ENCODE assay signal across 11 cellular contexts in genomic region chr12:25806271-25806670, GRCh38.
DNase-seq lines count a peak whose midpoint lies in the region; ATAC-seq and TF ChIP-seq lines count a peak whose summit lies in the region.
"Had no signal": no experiment of that assay in that cellular context is flagged by ENCODE, and none has a peak within 500 bp of the region (broad histone marks: within the 10 kb centered on the region; RNA-seq: fewer than 3 reads in every experiment).

No MANE protein-coding gene starts in this region.

- H3K9me3 ChIP-seq in Loucy (ENCODE audit: insufficient read depth, low read depth, low read length) (no peaks in the 10 kb centered on the region), SJCRH30 (replicated peaks) (no peaks in the 10 kb centered on the region; the same call in 1 of the 2 replicates)

- H3K4me1 Mint-ChIP-seq in activated naive CD8-positive, alpha-beta T cell treated with anti-CD3 and anti-CD28 coated beads, Interleukin-2, amount 10 ng/mL, durations not matched to agents 7 days and 5 days, result peaks cover 32% of the 10 kb centered on the region
- H3K4me1 Mint-ChIP-seq in natural killer cell treated with Interleukin-12 subunit alpha and Interleukin-12 subunit beta and Interleukin-15 and Interleukin-18, amount 100 ng/mL, for 72 hours (ENCODE audit: low read depth in 2 of 2), result peaks cover 16 to 20% of the 10 kb centered on the region in 2 donors

- intact Hi-C loops in head of caudate nucleus (cut with DNase I), result no loop called here

- POLR2A ChIA-PET in activated naive CD8-positive, alpha-beta T cell treated with anti-CD3 and anti-CD28 coated beads, Interleukin-2, amount 10 ng/mL, durations not matched to agents 7 days and 5 days (lab: Charles Lee), result no interaction called here

- TF ChIP-seq CTCF in Loucy (conservative IDR thresholded peaks at IDR 0.05; ENCODE audit: low read length), result no peak

- no peaks in the 10 kb centered on the region for H3K36me3 ChIP-seq in Loucy (ENCODE audit: insufficient read depth, low read length)
- no peaks in the 10 kb centered on the region for H3K36me3 ChIP-seq in SJCRH30

- peaks cover 10% of the 10 kb centered on the region for H3K9me3 Mint-ChIP-seq in activated naive CD8-positive, alpha-beta T cell treated with anti-CD3 and anti-CD28 coated beads, Interleukin-2, amount 10 ng/mL, durations not matched to agents 7 days and 5 days
- H3K9me3 Mint-ChIP-seq in natural killer cell treated with Interleukin-12 subunit alpha and Interleukin-12 subunit beta and Interleukin-15 and Interleukin-18, amount 100 ng/mL, for 72 hours, result no peaks in the 10 kb centered on the region

- ATAC-seq in activated naive CD8-positive, alpha-beta T cell treated with anti-CD3 and anti-CD28 coated beads, Interleukin-2, amount 10 ng/mL, durations not matched to agents 7 days and 5 days (ENCODE audit: low read depth), result peak; percentile 85
- peak; percentile 77 to 83 for ATAC-seq in natural killer cell treated with Interleukin-12 subunit alpha and Interleukin-12 subunit beta and Interleukin-15 and Interleukin-18, amount 100 ng/mL, for 72 hours
- ATAC-seq in HG03342 (IDR thresholded peaks at IDR 0.05; ENCODE audit: unreplicated experiment), result no peak

- peaks cover 3% of the 10 kb centered on the region for H3K36me3 Mint-ChIP-seq in activated naive CD8-positive, alpha-beta T cell treated with anti-CD3 and anti-CD28 coated beads, Interleukin-2, amount 10 ng/mL, durations not matched to agents 7 days and 5 days
- H3K36me3 Mint-ChIP-seq in natural killer cell treated with Interleukin-12 subunit alpha and Interleukin-12 subunit beta and Interleukin-15 and Interleukin-18, amount 100 ng/mL, for 72 hours, result peaks cover 6% of the 10 kb centered on the region

- H3K79me2 ChIP-seq in Loucy (ENCODE audit: insufficient read depth, low read length), result no peaks in the 10 kb centered on the region

- H3K27ac ChIP-seq in SJCRH30, result no peak overlapping the region

- no peaks in the 10 kb centered on the region for H4K20me1 ChIP-seq in Loucy (ENCODE audit: insufficient read depth, low read length, poor library complexity, severe bottlenecking)

- peak overlapping the region; percentile 48 for H3K4me3 Mint-ChIP-seq in activated naive CD8-positive, alpha-beta T cell treated with anti-CD3 and anti-CD28 coated beads, Interleukin-2, amount 10 ng/mL, durations not matched to agents 7 days and 5 days
- peak overlapping the region; percentile 52 for H3K4me3 Mint-ChIP-seq in natural killer cell treated with Interleukin-12 subunit alpha and Interleukin-12 subunit beta and Interleukin-15 and Interleukin-18, amount 100 ng/mL, for 72 hours

- H3K4me3 ChIP-seq in Loucy (ENCODE audit: low read length, poor library complexity, severe bottlenecking) (peak overlapping the region; percentile 14), SJCRH30 (no peak overlapping the region)

- peaks cover 6% of the 10 kb centered on the region for H3K27me3 Mint-ChIP-seq in activated naive CD8-positive, alpha-beta T cell treated with anti-CD3 and anti-CD28 coated beads, Interleukin-2, amount 10 ng/mL, durations not matched to agents 7 days and 5 days
- no peaks in the 10 kb centered on the region for H3K27me3 Mint-ChIP-seq in natural killer cell treated with Interleukin-12 subunit alpha and Interleukin-12 subunit beta and Interleukin-15 and Interleukin-18, amount 100 ng/mL, for 72 hours

- H3K27me3 ChIP-seq in Loucy (ENCODE audit: insufficient read depth, low read length, poor library complexity, severe bottlenecking) (no peaks in the 10 kb centered on the region), SJCRH30 (no peaks in the 10 kb centered on the region)

- no peaks in the 10 kb centered on the region for H3K9me2 ChIP-seq in Loucy (replicated peaks; ENCODE audit: low read depth, low read length)

- H3K27ac Mint-ChIP-seq in activated naive CD8-positive, alpha-beta T cell treated with anti-CD3 and anti-CD28 coated beads, Interleukin-2, amount 10 ng/mL, durations not matched to agents 7 days and 5 days, result peak overlapping the region; percentile 35
- H3K27ac Mint-ChIP-seq in natural killer cell treated with Interleukin-12 subunit alpha and Interleukin-12 subunit beta and Interleukin-15 and Interleukin-18, amount 100 ng/mL, for 72 hours, result peak overlapping the region; percentile 44 to 48

- H3K9ac ChIP-seq in Loucy (ENCODE audit: low read depth, low read length, poor library complexity, severe bottlenecking), result no peak overlapping the region

- H3K4me1 ChIP-seq in Loucy (ENCODE audit: insufficient read depth, low read length, poor library complexity, severe bottlenecking), result peaks cover 9% of the 10 kb centered on the region
- no peaks in the 10 kb centered on the region for H3K4me1 ChIP-seq in SJCRH30

- DNase-seq in activated T-cell treated with anti-CD3 and anti-CD28 coated beads for 48 hours (ENCODE audit: low read depth) (peak; percentile 2), head of caudate nucleus (no peak), SJCRH30 (no peak)
- no peak for DNase-seq in activated T-cell treated with anti-CD3 and anti-CD28 coated beads, Interleukin-2, amount 50 U/mL, for 1 hour
- no peak for DNase-seq in activated naive CD8-positive, alpha-beta T cell treated with anti-CD3 and anti-CD28 coated beads, Interleukin-2, amount 10 ng/mL, durations not matched to agents 7 days and 5 days
- DNase-seq in natural killer cell treated with Interleukin-12 subunit alpha and Interleukin-12 subunit beta and Interleukin-15 and Interleukin-18, amount 100 ng/mL, for 72 hours (ENCODE audit: low spot score), result no peak
- DNase-seq: DMS 273 treated with DMSO at 0.1 percent for 48 hours; NCI-H2171 treated with DMSO at 0.1 percent for 48 hours; stimulated activated naive CD4-positive, alpha-beta T cell had no signal

- peak overlapping the region; percentile 47 for H3K4me2 ChIP-seq in Loucy (ENCODE audit: low read depth, low read length, poor library complexity, severe bottlenecking)

- H3F3A ChIP-seq in Loucy (ENCODE audit: low read depth), result no peaks in the 10 kb centered on the region

- H2AFZ ChIP-seq in Loucy (ENCODE audit: low read length), result no peak overlapping the region
